8 cellular contexts compared by ENCODE assay signal in the genomic region with DNA sequence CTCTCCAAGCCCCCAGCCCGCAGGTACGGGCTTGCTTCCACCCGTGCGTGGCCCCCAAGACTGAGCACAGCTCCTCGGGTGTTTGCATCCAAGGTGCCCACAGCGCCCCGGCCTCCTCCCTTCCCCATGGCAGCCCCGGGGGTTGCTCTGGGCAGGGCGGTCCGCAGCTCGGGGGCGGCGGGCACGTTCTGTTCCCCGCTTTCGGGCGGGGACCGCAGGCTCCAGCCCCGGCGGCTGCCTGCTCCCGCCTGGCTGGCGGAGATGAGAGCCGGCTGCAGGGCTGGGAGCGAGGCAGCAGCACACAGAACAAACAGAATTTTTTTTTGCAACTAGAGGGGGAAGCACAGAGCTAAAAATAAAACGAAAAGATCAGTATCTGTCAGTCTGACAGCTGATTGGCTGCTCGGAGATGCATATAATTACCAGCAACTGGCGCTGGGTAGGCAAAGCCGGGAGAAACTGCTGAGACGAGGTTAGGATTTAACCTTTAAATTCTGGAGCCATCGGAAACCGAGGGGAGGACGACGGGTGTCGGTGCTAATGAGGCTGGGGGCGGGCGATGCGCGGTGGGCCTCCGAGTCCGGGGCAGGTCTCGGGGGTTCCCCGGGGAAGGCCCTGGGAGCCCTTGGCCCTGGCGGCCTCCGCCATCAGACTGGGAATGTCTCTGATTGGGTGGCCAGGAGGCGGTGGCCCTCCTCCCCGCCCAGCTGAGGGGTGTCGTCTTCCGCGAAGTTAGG.
DNase-seq lines count a peak whose midpoint lies in the region; ATAC-seq and TF ChIP-seq lines count a peak whose summit lies in the region.

No MANE protein-coding gene starts in this region.

- peak overlapping the region; percentile 86 for H3K4me2 ChIP-seq in smooth muscle cell

- WGBS in smooth muscle cell (ENCODE audit: low lambda C conversion rate) = 22% methylated on average over 47 of the region's 49 CpGs

- H3K79me2 ChIP-seq in smooth muscle cell (ENCODE audit: low read depth) = no peaks in the 10 kb centered on the region

- CTCF ChIA-PET in activated CD4-positive, alpha-beta T cell treated with anti-CD3 and anti-CD28 coated beads for 36 hours (lab: Charles Lee) = interaction anchor here (0.8 to 3.4 kb wide), 6 partner anchors 10 to 189 kb away, joined by 3 to 17 read pairs (median 4); no protein-coding TSS in a partner anchor

- intact Hi-C loops in activated CD4-positive, alpha-beta T cell treated with anti-CD3 and anti-CD28 coated beads for 36 hours (cut with DNase I, micrococcal nuclease) = loop anchor here (1.0 to 10.0 kb wide), 6 partner anchors 92 to 290 kb away; partner anchors contain the start of gene IER5L (in 1 of the 2)

- H4K20me1 ChIP-seq in smooth muscle cell (ENCODE audit: low read depth) = no peaks in the 10 kb centered on the region

- H3K4me3 ChIP-seq in coronary artery (peak overlapping the region; percentile 73), kidney epithelial cell (ENCODE audit: low read depth, low read length) (peak overlapping the region; percentile 25), smooth muscle cell (peak overlapping the region; percentile 48)

- no peaks in the 10 kb centered on the region for H3K9me3 Mint-ChIP-seq in activated CD4-positive, alpha-beta T cell treated with anti-CD3 and anti-CD28 coated beads for 36 hours (ENCODE audit: low read depth)

- peaks cover 24% of the 10 kb centered on the region for H3K4me1 Mint-ChIP-seq in activated CD4-positive, alpha-beta T cell treated with anti-CD3 and anti-CD28 coated beads for 36 hours

- peak; percentile 81 to 91 for DNase-seq in AML-193 (lab: John Stamatoyannopoulos, UW)
- peak; percentile 89 for DNase-seq in NCI-H1694 treated with DMSO at 0.1 percent for 48 hours (lab: John Stamatoyannopoulos, UW)
- peak; percentile 71 for DNase-seq in activated CD4-positive, alpha-beta T cell treated with anti-CD3 and anti-CD28 coated beads for 36 hours
- DNase-seq in coronary artery (ENCODE audit: low spot score) = peak; percentile 86
- DNase-seq in kidney epithelial cell (ENCODE audit: low read depth) = peak; percentile 61
- DNase-seq in smooth muscle cell (lab: John Stamatoyannopoulos, UW; ENCODE audit: unreplicated experiment) = no peak

- peak overlapping the region; percentile 70 for H2AFZ ChIP-seq in smooth muscle cell (ENCODE audit: low read depth)

- peak overlapping the region; percentile 62 for H3K4me3 Mint-ChIP-seq in activated CD4-positive, alpha-beta T cell treated with anti-CD3 and anti-CD28 coated beads for 36 hours

- peak overlapping the region; percentile 92 to 95 for H3K27ac ChIP-seq in coronary artery
- no peak overlapping the region for H3K27ac ChIP-seq in smooth muscle cell (ENCODE audit: low read depth)

- H3K27me3 ChIP-seq in kidney epithelial cell (ENCODE audit: control insufficient read depth, insufficient read depth, low read length) (no peaks in the 10 kb centered on the region), smooth muscle cell (ENCODE audit: low read depth) (no peaks in the 10 kb centered on the region)

- H3K36me3 ChIP-seq in kidney epithelial cell (ENCODE audit: control insufficient read depth, insufficient read depth, low read length) = peaks cover 1% of the 10 kb centered on the region
- no peaks in the 10 kb centered on the region for H3K36me3 ChIP-seq in smooth muscle cell (ENCODE audit: low read depth)

- TF ChIP-seq CTCF in coronary artery (IDR thresholded peaks at IDR 0.05) = no peak
- TF ChIP-seq CTCF in kidney epithelial cell (IDR thresholded peaks at IDR 0.05; ENCODE audit: insufficient read depth, low read length, poor library complexity, severe bottlenecking) = no peak
- no peak for TF ChIP-seq CTCF in smooth muscle cell (IDR thresholded peaks at IDR 0.05; ENCODE audit: borderline replicate concordance, insufficient read depth, poor library complexity, severe bottlenecking)

- H3K4me1 ChIP-seq in smooth muscle cell (ENCODE audit: low read depth) = peaks cover 14% of the 10 kb centered on the region

- ATAC-seq in GM19438 (IDR thresholded peaks at IDR 0.05; ENCODE audit: low read depth, unreplicated experiment) (peak; percentile 52), GM21447 (IDR thresholded peaks at IDR 0.05; ENCODE audit: unreplicated experiment) (no peak)
- ATAC-seq in activated CD4-positive, alpha-beta T cell treated with anti-CD3 and anti-CD28 coated beads for 36 hours = peak; percentile 84

- H3K9me3 ChIP-seq in smooth muscle cell (replicated peaks; ENCODE audit: low read depth) = no peaks in the 10 kb centered on the region

- peak overlapping the region; percentile 78 for H3K27ac Mint-ChIP-seq in activated CD4-positive, alpha-beta T cell treated with anti-CD3 and anti-CD28 coated beads for 36 hours

- POLR2A ChIA-PET in activated CD4-positive, alpha-beta T cell treated with anti-CD3 and anti-CD28 coated beads for 36 hours (lab: Charles Lee) = interaction anchor here (0.7 to 0.9 kb wide), 2 partner anchors 14 to 478 kb away, joined by 3 to 4 read pairs; no protein-coding TSS in a partner anchor

- H3K36me3 Mint-ChIP-seq in activated CD4-positive, alpha-beta T cell treated with anti-CD3 and anti-CD28 coated beads for 36 hours (ENCODE audit: low read depth) = no peaks in the 10 kb centered on the region

- no peak overlapping the region for H3K9ac ChIP-seq in smooth muscle cell (ENCODE audit: low read depth)

- H3F3A ChIP-seq in smooth muscle cell (ENCODE audit: low read depth) = peaks cover 13% of the 10 kb centered on the region

- no peaks in the 10 kb centered on the region for H3K27me3 Mint-ChIP-seq in activated CD4-positive, alpha-beta T cell treated with anti-CD3 and anti-CD28 coated beads for 36 hours
